Comparison of ENCODE assay signal across 10 cellular contexts in the genomic region with DNA sequence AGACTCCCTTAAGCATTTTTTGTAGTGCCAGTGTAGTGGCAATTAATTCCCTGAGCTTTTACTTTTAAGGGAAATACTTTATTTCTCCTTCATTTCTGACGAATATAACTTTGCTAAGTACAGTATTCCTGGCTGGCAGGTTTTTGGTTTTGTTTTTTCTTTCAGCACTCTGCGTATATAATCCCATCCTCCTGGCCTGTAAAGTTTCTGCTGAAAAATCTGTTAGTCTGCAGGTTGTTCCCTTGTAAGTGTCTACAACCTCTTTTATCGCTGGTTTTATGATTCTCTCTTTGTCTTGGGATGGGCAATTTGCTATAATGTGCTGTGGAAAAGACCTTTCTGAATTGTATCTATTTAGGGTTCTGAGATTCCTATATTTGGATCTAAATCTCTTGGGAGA.
"Had no signal": no experiment of that assay in that cellular context is flagged by ENCODE, and none has a peak within 500 bp of the region (broad histone marks: within the 10 kb centered on the region; RNA-seq: fewer than 3 reads in every experiment).

No MANE protein-coding gene starts in this region.

- H3K4me2 ChIP-seq: GM23338 had no signal

- DNase-seq: H9, HCEC 1CT, HFFc6, IMR-90, KG1 had no signal

- H3K27ac Mint-ChIP-seq: GM23338, H9, HFFc6 had no signal

- FAIRE-seq: H1, H54, K562 had no signal

- H2AFZ ChIP-seq: GM23338 had no signal

- H3K4me3 Mint-ChIP-seq: GM23338, H9, HFFc6 had no signal

- ATAC-seq: GM23338, K562 had no signal

- H3K4me3 ChIP-seq: GM23338, K562 had no signal

- H3K27ac ChIP-seq: HL-60 had no signal

- H3K4me1 Mint-ChIP-seq: GM23338, H9 had no signal
